Comparison of ENCODE assay signal across 9 cellular contexts in genomic region chr10:50561816-50562215, GRCh38.
DNase-seq lines count a peak whose midpoint lies in the region; ATAC-seq and TF ChIP-seq lines count a peak whose summit lies in the region.
"Had no signal": no experiment of that assay in that cellular context is flagged by ENCODE, and none has a peak within 500 bp of the region (broad histone marks: within the 10 kb centered on the region; RNA-seq: fewer than 3 reads in every experiment).

No MANE protein-coding gene starts in this region.

- no peak overlapping the region for H3K9ac ChIP-seq in SK-N-SH

- no peaks in the 10 kb centered on the region for H3K79me2 ChIP-seq in SK-N-SH (ENCODE audit: insufficient read depth)

- H3K27me3 ChIP-seq in SK-N-SH (ENCODE audit: insufficient read depth): no peaks in the 10 kb centered on the region

- H3K9me3 Mint-ChIP-seq in type B pancreatic cell: no peaks in the 10 kb centered on the region

- intact Hi-C loops in left cardiac atrium (cut with DNase I): no loop called here

- peaks cover 11% of the 10 kb centered on the region for H3K4me1 Mint-ChIP-seq in type B pancreatic cell (ENCODE audit: unreplicated experiment)

- H3K9me2 ChIP-seq in SK-N-SH: no peaks in the 10 kb centered on the region

- no peaks in the 10 kb centered on the region for H4K20me1 ChIP-seq in SK-N-SH (ENCODE audit: insufficient read depth)

- peak overlapping the region; percentile 32 to 72; a peak in 3 of 4 replicates for H3K27ac ChIP-seq in SK-N-SH (ENCODE audit: low read depth in 2 of 2, low read length in 1 of 2)
- H3K27ac ChIP-seq: SK-N-MC had no signal

- H3K4me2 ChIP-seq in SK-N-SH: peak overlapping the region; percentile 9; the same call in 1 of the 2 replicates

- POLR2A ChIA-PET in SK-N-SH (lab: Yijun Ruan, JAX): no interaction called here

- TF ChIP-seq RAD21 in SK-N-SH (IDR thresholded peaks at IDR 0.05; ENCODE audit: low read length): peak; percentile 56

- WGBS in SK-N-SH (ENCODE audit: low lambda C conversion rate): 87% methylated on average over 2 of the region's 2 CpGs

- no peak overlapping the region for H3K27ac Mint-ChIP-seq in type B pancreatic cell

- CTCF ChIA-PET in SK-N-SH (lab: Yijun Ruan, JAX): interaction anchor here (0.6 to 1.3 kb wide), 5 partner anchors 8 to 287 kb away, joined by 3 to 4 read pairs (median 4); no protein-coding TSS in a partner anchor

- peaks cover 4% of the 10 kb centered on the region for H3K36me3 Mint-ChIP-seq in type B pancreatic cell

- TF ChIP-seq EP300 in SK-N-SH (IDR thresholded peaks at IDR 0.05; ENCODE audit: borderline replicate concordance in 1 of 2, low read depth in 1 of 2, low read length in 1 of 2): no peak

- no peak overlapping the region; a peak in 1 of 4 replicates for H3K4me3 ChIP-seq in SK-N-SH (ENCODE audit: low read depth in 2 of 2, low read length in 1 of 2)
- H3K4me3 ChIP-seq: SK-N-MC had no signal

- no peaks in the 10 kb centered on the region for H3K36me3 ChIP-seq in SK-N-SH (replicated peaks in 1 of 2; ENCODE audit: control insufficient read depth in 1 of 2, insufficient read depth in 2 of 2, low read length in 1 of 2)

- ATAC-seq in left cardiac atrium: peak; percentile 18 to 54
- ATAC-seq in GM19395 (IDR thresholded peaks at IDR 0.05; ENCODE audit: unreplicated experiment): no peak
- no peak for ATAC-seq in GM19328 (IDR thresholded peaks at IDR 0.05; ENCODE audit: unreplicated experiment)

- peaks cover 22 to 45% of the 10 kb centered on the region in 2 experiments; a peak in 3 of 4 replicates for H3K4me1 ChIP-seq in SK-N-SH (ENCODE audit: control insufficient read depth in 1 of 2, insufficient read depth in 2 of 2, low read depth in 1 of 2, low read length in 1 of 2)

- peaks cover 5% of the 10 kb centered on the region for H3F3A ChIP-seq in SK-N-SH (replicated peaks; ENCODE audit: insufficient read depth)

- no peaks in the 10 kb centered on the region for H3K9me3 ChIP-seq in SK-N-SH

- no peaks in the 10 kb centered on the region for H3K27me3 Mint-ChIP-seq in type B pancreatic cell

- TF ChIP-seq CTCF in SK-N-SH (IDR thresholded peaks at IDR 0.05) (peak; percentile 59), type B pancreatic cell (conservative IDR thresholded peaks at IDR 0.05) (peak; percentile 53)

- H3K4me3 Mint-ChIP-seq in type B pancreatic cell: no peak overlapping the region

- H2AFZ ChIP-seq in SK-N-SH (ENCODE audit: low read depth): no peak overlapping the region

- DNase-seq in NCI-H510A treated with DMSO at 0.1 percent for 48 hours (lab: John Stamatoyannopoulos, UW): peak; percentile 45
- DNase-seq in NCI-H510A (lab: John Stamatoyannopoulos, UW): no peak
- DNase-seq in SK-N-SH: peak; percentile 33
- DNase-seq in left cardiac atrium: no peak
- no peak for DNase-seq in type B pancreatic cell (ENCODE audit: extremely low spot score, unreplicated experiment)
- no peak for DNase-seq in SKM-1 treated with dmso at 0.1 percent for 144 hours (lab: John Stamatoyannopoulos, UW; ENCODE audit: unreplicated experiment)

TF ChIP-seq in SK-N-SH, 30 proteins besides CTCF, POLR2A, EP300 and RAD21:
- TF ChIP-seq SMC3 (IDR thresholded peaks at IDR 0.05; ENCODE audit: low read depth, low read length) (peak; percentile 53), NRF1 (IDR thresholded peaks at IDR 0.05; ENCODE audit: low read depth, low read length) (no peak)

Comparison
In these comparisons a context has a peak if more than half of its experiments do, and no peak if none do; other contexts are left out.
1. DNase-seq: peak in NCI-H510A treated with DMSO at 0.1 percent for 48 hours (single experiment) and SK-N-SH (single experiment); none in NCI-H510A (single experiment), left cardiac atrium (single experiment), type B pancreatic cell (single experiment) and SKM-1 treated with dmso at 0.1 percent for 144 hours (single experiment).
2. ATAC-seq: peak in left cardiac atrium (2 of 2); none in GM19395 (single experiment) and GM19328 (single experiment).